29 cellular contexts compared by ENCODE assay signal in genomic region chr13:41520699-41521630, GRCh38.
DNase-seq lines count a peak whose midpoint lies in the region; TF ChIP-seq lines count a peak whose summit lies in the region.
"Had no signal": no experiment of that assay in that cellular context is flagged by ENCODE, and none has a peak within 500 bp of the region (broad histone marks: within the 10 kb centered on the region; RNA-seq: fewer than 3 reads in every experiment).

No MANE protein-coding gene starts in this region.

- no peaks in the 10 kb centered on the region for H3K9me3 ChIP-seq in SK-N-MC (ENCODE audit: low read depth, low read length)
- H3K9me3 ChIP-seq: gastroesophageal sphincter, left lung, spleen had no signal

- no peak for TF ChIP-seq CTCF in fibroblast of mammary gland (conservative IDR thresholded peaks at IDR 0.05; ENCODE audit: control insufficient read depth, insufficient read depth, low read depth, low read length)

- peak; percentile 34 for DNase-seq in AG08395 (ENCODE audit: low spot score)
- DNase-seq in EL: peak; percentile 41
- peak; percentile 73 for DNase-seq in SK-N-MC (ENCODE audit: low read depth, low spot score)
- peak; percentile 21 for DNase-seq in fibroblast of mammary gland (ENCODE audit: low read depth)
- DNase-seq in NCI-H2081 treated with DMSO at 0.1 percent for 48 hours (lab: John Stamatoyannopoulos, UW): no peak
- no peak for DNase-seq in kidney tubule cell (ENCODE audit: low spot score)
- no peak for DNase-seq in activated T-cell treated with anti-CD3 and anti-CD28 coated beads for 4 hours
- DNase-seq in NCI-H82 (lab: John Stamatoyannopoulos, UW): no peak
- DNase-seq: ACHN; activated CD4-positive, CD25-positive, alpha-beta regulatory T cell; activated CD8-positive, alpha-beta T cell treated with anti-CD3 and anti-CD28 coated beads for 36 hours; activated gamma-delta T cell treated with Interleukin-2 at 50 U/mL for 16 hours; activated naive CD8-positive, alpha-beta T cell treated with anti-CD3 and anti-CD28 coated beads, Interleukin-2, amount 50 U/mL, for 24 hours; activated T-cell treated with anti-CD3 and anti-CD28 coated beads, Interleukin-2, amount 50 U/mL, for 1 hour; C1 segment of cervical spinal cord; effector memory CD8-positive, alpha-beta T cell; hippocampal formation; immature natural killer cell; KG1; naive B cell; NCI-H1694; NCI-H226; spleen; stimulated activated CD4-positive, alpha-beta T cell treated with anti-CD3 and anti-CD28 coated beads, Interleukin-2, amount 100 ng/mL, for 48 hours; stimulated activated naive B cell treated with anti-CD40 and anti-IgM and Interleukin-4, amounts not matched to agents 10 μg/mL and 1 μg/mL and 100 μg/mL, for 72 hours; T-helper 9 cell had no signal

- peak overlapping the region; percentile 59 for H3K4me3 ChIP-seq in SK-N-MC
- no peak overlapping the region for H3K4me3 ChIP-seq in fibroblast of mammary gland (ENCODE audit: control insufficient read depth, low read depth, low read length)
- H3K4me3 ChIP-seq: gastroesophageal sphincter, GM23338, left lung, spleen had no signal

- H3K9ac ChIP-seq in SK-N-MC (ENCODE audit: insufficient read length): no peak overlapping the region

- H3K27ac ChIP-seq in SK-N-MC: peak overlapping the region; percentile 32; the same call in 1 of the 2 replicates
- H3K27ac ChIP-seq: gastroesophageal sphincter, left lung, spleen had no signal

- H3K36me3 ChIP-seq in SK-N-MC (ENCODE audit: insufficient read depth, low read length): no peaks in the 10 kb centered on the region
- H3K36me3 ChIP-seq: gastroesophageal sphincter, left lung, spleen had no signal

Comparison
In these comparisons a context has a peak if more than half of its experiments do, and no peak if none do; other contexts are left out.
1. DNase-seq: peak in AG08395 (single experiment), EL (single experiment), SK-N-MC (single experiment) and fibroblast of mammary gland (single experiment); none in NCI-H2081 treated with DMSO at 0.1 percent for 48 hours (single experiment), kidney tubule cell (single experiment), activated T-cell treated with anti-CD3 and anti-CD28 coated beads for 4 hours (single experiment) and NCI-H82 (single experiment).